Comparison of ENCODE assay signal across 1 cellular context in genomic region chr11:1749787-1750351, GRCh38.
TF ChIP-seq lines count a peak whose summit lies in the region.

No MANE protein-coding gene starts in this region.

TF ChIP-seq in WTC11, 78 proteins besides CTCF, POLR2A, EP300 and RAD21 (continued from another document):
- TF ChIP-seq ZNF281 (CRISPR knock-in tag; IDR thresholded peaks at IDR 0.05) (no peak), ZBTB43 (CRISPR knock-in tag; IDR thresholded peaks at IDR 0.05) (no peak)
